ENCODE assay signal across 8 cellular contexts in genomic region chr16:74412775-74413390, GRCh38. TPM values are rescaled to one million over a fixed set of nuclear protein-coding genes. Genes with fewer than 3 reads are reported as not detected.
A peak's percentile ranks its signal among the peaks of the same experiment; 100 is the strongest.
DNase-seq lines count a peak whose midpoint lies in the region; ATAC-seq, FAIRE-seq and TF ChIP-seq lines count a peak whose summit lies in the region.
"Not testable (repeated sequence)": the region's sequence is repeated elsewhere in the genome, so short reads cannot be mapped to it uniquely, and the experiment has no call there.
"Had no signal": no experiment of that assay in that cellular context is flagged by ENCODE, and none has a peak within 500 bp of the region (broad histone marks: within the 10 kb centered on the region; RNA-seq: fewer than 3 reads in every experiment).

No MANE protein-coding gene starts in this region.

- not testable (repeated sequence) for H3K36me3 Mint-ChIP-seq in activated naive CD8-positive, alpha-beta T cell treated with anti-CD3 and anti-CD28 coated beads, Interleukin-2, amount 50 U/mL, for 24 hours (ENCODE audit: low read depth)

- not testable (repeated sequence) for DNase-seq in Panc1 (ENCODE audit: low read depth, low spot score); activated naive CD8-positive, alpha-beta T cell treated with anti-CD3 and anti-CD28 coated beads, Interleukin-2, amount 50 U/mL, for 24 hours; HepG2 (ENCODE audit: low spot score)
- peak; percentile 90 for DNase-seq in mesenteric fat pad (ENCODE audit: low spot score)
- DNase-seq in spleen = peak; percentile 64
- DNase-seq in upper lobe of right lung = peak; percentile 43

- WGBS in HepG2 (ENCODE audit: low lambda C conversion rate) = 6% methylated on average over 3 of the region's 10 CpGs
- WGBS in spleen, 5 donors = 84 to 95% (median 86%) methylated on average over 4 to 7 of the region's 10 CpGs; no CpG with 5 or more reads in 1 of the 5 donors

- H3K4me1 ChIP-seq in Panc1 (ENCODE audit: control insufficient read depth, insufficient read depth, low read length); HepG2 (ENCODE audit: insufficient read depth, low read length); spleen; upper lobe of right lung: not testable (repeated sequence)

- not testable (repeated sequence) for H3K4me2 ChIP-seq in HepG2 (ENCODE audit: low read depth, low read length)

- H3K79me2 ChIP-seq in HepG2 (ENCODE audit: insufficient read depth, low read length) = not testable (repeated sequence)

- intact Hi-C loops in Panc1 (cut with micrococcal nuclease; ENCODE audit: unreplicated experiment); HepG2 (cut with micrococcal nuclease; ENCODE audit: unreplicated experiment); spleen (cut with DNase I; ENCODE audit: low total_unique reads); upper lobe of right lung (cut with DNase I): not testable (repeated sequence)

- not testable (repeated sequence) for H3K27me3 Mint-ChIP-seq in activated naive CD8-positive, alpha-beta T cell treated with anti-CD3 and anti-CD28 coated beads, Interleukin-2, amount 50 U/mL, for 24 hours

- not testable (repeated sequence) for H3K4me3 ChIP-seq in Panc1 (ENCODE audit: low read depth in 2 of 2, low read length in 2 of 2); HepG2 (replicated peaks in 1 of 3; ENCODE audit: insufficient read depth in 1 of 3, low read depth in 2 of 3, low read length in 3 of 3); spleen; upper lobe of right lung

- not testable (repeated sequence) for H3K27ac ChIP-seq in Panc1 (ENCODE audit: low read length); HepG2 (ENCODE audit: extremely low read length, insufficient read depth, low read length); spleen; upper lobe of right lung

- not testable (repeated sequence) for TF ChIP-seq RAD21 in HepG2 (CRISPR knock-in tag; IDR thresholded peaks at IDR 0.05)

- H3K36me3 ChIP-seq in Panc1 (ENCODE audit: control insufficient read depth, insufficient read depth, low read length); HepG2 (replicated peaks in 1 of 2; ENCODE audit: control insufficient read depth in 1 of 2, insufficient read depth in 2 of 2, low read length in 2 of 2); spleen; upper lobe of right lung: not testable (repeated sequence)

- not testable (repeated sequence) for H4K20me1 ChIP-seq in HepG2 (ENCODE audit: insufficient read depth, low read length)

- not testable (repeated sequence) for H3K4me1 Mint-ChIP-seq in activated naive CD8-positive, alpha-beta T cell treated with anti-CD3 and anti-CD28 coated beads, Interleukin-2, amount 50 U/mL, for 24 hours

- not testable (repeated sequence) for TF ChIP-seq POLR2A in HepG2 (IDR thresholded peaks at IDR 0.05; ENCODE audit: insufficient read depth in 1 of 2, low read depth in 2 of 2, low read length in 2 of 2); spleen (IDR thresholded peaks at IDR 0.05)

- not testable (repeated sequence) for TF ChIP-seq CTCF in Panc1 (IDR thresholded peaks at IDR 0.05); HepG2 (CRISPR knock-in tag; IDR thresholded peaks at IDR 0.05); spleen (IDR thresholded peaks at IDR 0.05 in 8 of 11, conservative IDR thresholded peaks at IDR 0.05 in 3 of 11); upper lobe of right lung (IDR thresholded peaks at IDR 0.05)

- ATAC-seq in Panc1 (0 out of 2 replicates have a peak, but pooled peaks have one; percentile 11), esophagus mucosa (peak; percentile 6), HepG2 (peak; percentile 22)
- peak; percentile 10 for ATAC-seq in activated naive CD8-positive, alpha-beta T cell treated with anti-CD3 and anti-CD28 coated beads, Interleukin-2, amount 50 U/mL, for 24 hours
- not testable (repeated sequence) for ATAC-seq in upper lobe of right lung

- in situ Hi-C loops in Panc1 (cut with HindIII; ENCODE audit: low pct_unique_long_range_greater_than_20kb, low sequenced_read_pairs); HepG2 (cut with HindIII; ENCODE audit: extremely low pct_ligation_motif_present, low pct_unique_long_range_greater_than_20kb): not testable (repeated sequence)

- not testable (repeated sequence) for H3K4me3 Mint-ChIP-seq in activated naive CD8-positive, alpha-beta T cell treated with anti-CD3 and anti-CD28 coated beads, Interleukin-2, amount 50 U/mL, for 24 hours

- not testable (repeated sequence) for H3K9ac ChIP-seq in HepG2 (ENCODE audit: insufficient read depth, low read depth, low read length)

- CTCF ChIA-PET in Panc1 (lab: Charles Lee); HepG2 (lab: Yijun Ruan, JAX; ENCODE audit: low intra/inter-chr PET ratio, low total read pairs): not testable (repeated sequence)

- H2AFZ ChIP-seq in HepG2 (ENCODE audit: low read length) = not testable (repeated sequence)

- not testable (repeated sequence) for FAIRE-seq in HepG2 (lab: Jason Lieb, UNC)

- not testable (repeated sequence) for H3K27me3 ChIP-seq in Panc1 (ENCODE audit: control insufficient read depth, insufficient read depth, low read length); HepG2 (ENCODE audit: control insufficient read depth in 1 of 2, insufficient read depth in 2 of 2, low read length in 2 of 2); spleen (replicated peaks in 1 of 7); upper lobe of right lung

- H3K9me3 Mint-ChIP-seq in activated naive CD8-positive, alpha-beta T cell treated with anti-CD3 and anti-CD28 coated beads, Interleukin-2, amount 50 U/mL, for 24 hours = not testable (repeated sequence)

- POLR2A ChIA-PET in Panc1 (lab: Charles Lee); HepG2 (lab: Yijun Ruan, JAX): not testable (repeated sequence)

- not testable (repeated sequence) for TF ChIP-seq EP300 in HepG2 (IDR thresholded peaks at IDR 0.05; ENCODE audit: low read depth in 2 of 2, low read length in 2 of 2); HepG2 (CRISPR knock-in tag; IDR thresholded peaks at IDR 0.05; ENCODE audit: borderline replicate concordance)

- BruUV-seq in Panc1 (replicated peaks; lab: Mats Ljungman, UMichigan); HepG2 (replicated peaks; lab: Mats Ljungman, UMichigan): not testable (repeated sequence)

- H3K27ac Mint-ChIP-seq in activated naive CD8-positive, alpha-beta T cell treated with anti-CD3 and anti-CD28 coated beads, Interleukin-2, amount 50 U/mL, for 24 hours = not testable (repeated sequence)

- H3K9me3 ChIP-seq in Panc1 (ENCODE audit: control insufficient read depth, insufficient read depth, low read depth, low read length); HepG2 (ENCODE audit: low read length); spleen; upper lobe of right lung: not testable (repeated sequence)

RNA-seq across cellular contexts. Expression of gene CLEC18B, which starts 8.4 kb away (rescaled TPM):
- total RNA-seq in Panc1 (2021; ENCODE audit: unreplicated experiment) (not detected), esophagus mucosa (2.8 TPM), HepG2 (2016; rRNA removed; fragmentation: Illumina TruSeq; extraction: Trizol) (0.31 TPM in 1 of 2 replicates, not detected in the other), mesenteric fat pad (0.19 TPM), spleen (1 to 10 TPM in 2 of 7 donors, under 1 TPM in 2, not detected in 3; 0.83 to 2.1 (median 1.5) TPM), upper lobe of right lung (not detected)
- not detected for polyA plus RNA-seq in Panc1 (2012; ENCODE audit: insufficient read length)
- not detected in 2 replicates for total RNA-seq in HepG2 (2016; cell fraction: cytosol; rRNA removed; fragmentation: Illumina TruSeq; extraction: Trizol; ENCODE audit: low read depth)
- not detected in 2 replicates for total RNA-seq in HepG2 (2016; cell fraction: insoluble cytoplasmic fraction; rRNA removed; fragmentation: Illumina TruSeq; extraction: Trizol)
- not detected in 2 replicates for total RNA-seq in HepG2 (2016; cell fraction: membrane; rRNA removed; fragmentation: Illumina TruSeq; extraction: Trizol)
- total RNA-seq in HepG2 (2016; cell fraction: nucleus; rRNA removed; fragmentation: Illumina TruSeq; extraction: Trizol) = not detected in 2 replicates
- polyA plus RNA-seq in HepG2 (2011; rRNA removed) (0.54 and 1.1 TPM in 2 replicates), spleen (1 to 10 TPM in 2 of 3 donors, under 1 TPM in 1; 0.91 to 1.1 (median 1.1) TPM)
- 0.15 and 0.23 TPM in 2 replicates for polyA plus RNA-seq in HepG2 (2011; cell fraction: cytosol; rRNA removed)
- 4.7 and 5.2 TPM in 2 replicates for polyA plus RNA-seq in HepG2 (2011; cell fraction: nucleus; rRNA removed)
- 0.76 and 1.5 TPM in 2 replicates for polyA plus RNA-seq in HepG2 (2012)
- polyA plus RNA-seq in HepG2 (2016; cell fraction: cytosol; fragmentation: Illumina TruSeq; extraction: Trizol; ENCODE audit: low read depth) = not detected in 2 replicates
- polyA plus RNA-seq in HepG2 (2016; cell fraction: insoluble cytoplasmic fraction; fragmentation: Illumina TruSeq; extraction: Trizol; ENCODE audit: low read depth) = 0.15 TPM in 1 of 2 replicates, not detected in the other
- polyA plus RNA-seq in HepG2 (2016; cell fraction: membrane; fragmentation: Illumina TruSeq; extraction: Trizol; ENCODE audit: low read depth) = 0.09 TPM in 1 of 2 replicates, not detected in the other
- polyA plus RNA-seq in HepG2 (2016; cell fraction: nucleus; fragmentation: Illumina TruSeq; extraction: Trizol; ENCODE audit: insufficient read depth, low read depth) = 2.0 TPM in 1 of 2 replicates, not detected in the other
- 0.66 and 1.0 TPM in 2 replicates for polyA minus RNA-seq in HepG2 (2011; rRNA and poly(A)+ RNA removed; ENCODE audit: low replicate concordance)
- not detected in 2 replicates for polyA minus RNA-seq in HepG2 (2011; cell fraction: cytosol; rRNA and poly(A)+ RNA removed)
- 0.64 and 1.6 TPM in 2 replicates for polyA minus RNA-seq in HepG2 (2011; cell fraction: nucleus; rRNA and poly(A)+ RNA removed)
- polyA plus RNA-seq: CD4-positive, CD25-positive, alpha-beta regulatory T cell had no signal

RNA-seq across cellular contexts. Expression of gene NPIPB15, which starts 36.8 kb away (rescaled TPM):
- total RNA-seq in Panc1 (2021; ENCODE audit: unreplicated experiment) = not detected
- not detected for polyA plus RNA-seq in Panc1 (2012; ENCODE audit: insufficient read length)
- 2.8 TPM for total RNA-seq in esophagus mucosa
- 0.70 and 2.7 TPM in 2 replicates for total RNA-seq in HepG2 (2016; rRNA removed; fragmentation: Illumina TruSeq; extraction: Trizol)
- total RNA-seq in HepG2 (2016; cell fraction: cytosol; rRNA removed; fragmentation: Illumina TruSeq; extraction: Trizol; ENCODE audit: low read depth) = 0.18 and 0.40 TPM in 2 replicates
- total RNA-seq in HepG2 (2016; cell fraction: insoluble cytoplasmic fraction; rRNA removed; fragmentation: Illumina TruSeq; extraction: Trizol) = 0.28 and 2.7 TPM in 2 replicates
- 0.52 and 0.99 TPM in 2 replicates for total RNA-seq in HepG2 (2016; cell fraction: membrane; rRNA removed; fragmentation: Illumina TruSeq; extraction: Trizol)
- total RNA-seq in HepG2 (2016; cell fraction: nucleus; rRNA removed; fragmentation: Illumina TruSeq; extraction: Trizol) = 4.2 and 4.8 TPM in 2 replicates
- 12.8 and 13.5 TPM in 2 replicates for polyA plus RNA-seq in HepG2 (2011; rRNA removed)
- 1.2 and 1.3 TPM in 2 replicates for polyA plus RNA-seq in HepG2 (2011; cell fraction: cytosol; rRNA removed)
- polyA plus RNA-seq in HepG2 (2011; cell fraction: nucleus; rRNA removed) = 84.2 and 96.7 TPM in 2 replicates
- polyA plus RNA-seq in HepG2 (2012) = 3.8 and 5.6 TPM in 2 replicates
- polyA plus RNA-seq in HepG2 (2016; cell fraction: cytosol; fragmentation: Illumina TruSeq; extraction: Trizol; ENCODE audit: low read depth) = 0.49 and 0.72 TPM in 2 replicates
- polyA plus RNA-seq in HepG2 (2016; cell fraction: insoluble cytoplasmic fraction; fragmentation: Illumina TruSeq; extraction: Trizol; ENCODE audit: low read depth) = 0.74 and 0.83 TPM in 2 replicates
- polyA plus RNA-seq in HepG2 (2016; cell fraction: membrane; fragmentation: Illumina TruSeq; extraction: Trizol; ENCODE audit: low read depth) = 0.57 and 0.63 TPM in 2 replicates
- 23.5 and 26.3 TPM in 2 replicates for polyA plus RNA-seq in HepG2 (2016; cell fraction: nucleus; fragmentation: Illumina TruSeq; extraction: Trizol; ENCODE audit: insufficient read depth, low read depth)
- 1.0 and 2.1 TPM in 2 replicates for polyA minus RNA-seq in HepG2 (2011; rRNA and poly(A)+ RNA removed; ENCODE audit: low replicate concordance)
- polyA minus RNA-seq in HepG2 (2011; cell fraction: cytosol; rRNA and poly(A)+ RNA removed) = not detected in 2 replicates
- 4.7 and 5.5 TPM in 2 replicates for polyA minus RNA-seq in HepG2 (2011; cell fraction: nucleus; rRNA and poly(A)+ RNA removed)
- 4.1 TPM for total RNA-seq in mesenteric fat pad
- total RNA-seq in spleen = 1 to 10 TPM in 4 of 7 donors, under 1 TPM in 1, not detected in 2; 0.57 to 8.6 (median 6.7) TPM
- 10 to 100 TPM in 1 of 3 donors, 1 to 10 TPM in 2; 9.2 to 33.7 (median 9.4) TPM for polyA plus RNA-seq in spleen
- total RNA-seq in upper lobe of right lung = not detected
